ENCODE assay signal across 8 cellular contexts in genomic region chr11:124739479-124740276, GRCh38. TPM values are rescaled to one million over a fixed set of nuclear protein-coding genes. Genes with fewer than 3 reads are reported as not detected.
A peak's percentile ranks its signal among the peaks of the same experiment; 100 is the strongest.
DNase-seq lines count a peak whose midpoint lies in the region; ATAC-seq, FAIRE-seq and TF ChIP-seq lines count a peak whose summit lies in the region.

Gene NRGN (plus strand): TSS chr11:124739942. CDS start chr11:124740085, 143 bp downstream.

- peak; percentile 99 for ATAC-seq in HG03432 (IDR thresholded peaks at IDR 0.05; ENCODE audit: unreplicated experiment)
- ATAC-seq in left lobe of liver: peak; percentile 99

- peak; percentile 88 for DNase-seq in Ammon's horn (ENCODE audit: low spot score)
- peak; percentile 96 for DNase-seq in GM19239 (ENCODE audit: insufficient read length, low spot score)
- DNase-seq in NCI-H510A (lab: John Stamatoyannopoulos, UW): peak; percentile 71
- DNase-seq in activated CD4-positive, alpha-beta T cell treated with anti-CD3 and anti-CD28 coated beads for 48 hours: peak; percentile 92
- peak; percentile 94 for DNase-seq in coronary artery (ENCODE audit: low spot score)
- DNase-seq in left lobe of liver (ENCODE audit: low spot score): peak; percentile 88
- peak; percentile 83 to 89 for DNase-seq in stimulated activated CD4-positive, alpha-beta T cell treated with anti-CD3 and anti-CD28 coated beads, Interleukin-2, amount 100 ng/mL, for 24 hours

- peak; percentile 94 for FAIRE-seq in GM19239 (lab: Jason Lieb, UNC)

- TF ChIP-seq CTCF in coronary artery (IDR thresholded peaks at IDR 0.05): no peak

- peak within 1 kb of the TSS; percentile 74 for H3K4me3 ChIP-seq in coronary artery

- peak within 1 kb of the TSS; percentile 48 to 78 for H3K27ac ChIP-seq in coronary artery

RNA-seq across cellular contexts. Expression of gene NRGN, which starts in this region (rescaled TPM):
- 1.4 TPM for total RNA-seq in left lobe of liver

Comparison
In these comparisons a context has a peak if more than half of its experiments do, and no peak if none do; other contexts are left out.
1. Peak in every context shown above with its lines: DNase-seq, ATAC-seq, H3K4me3 ChIP-seq and H3K27ac ChIP-seq.